10 cellular contexts compared by ENCODE assay signal in the genomic region with DNA sequence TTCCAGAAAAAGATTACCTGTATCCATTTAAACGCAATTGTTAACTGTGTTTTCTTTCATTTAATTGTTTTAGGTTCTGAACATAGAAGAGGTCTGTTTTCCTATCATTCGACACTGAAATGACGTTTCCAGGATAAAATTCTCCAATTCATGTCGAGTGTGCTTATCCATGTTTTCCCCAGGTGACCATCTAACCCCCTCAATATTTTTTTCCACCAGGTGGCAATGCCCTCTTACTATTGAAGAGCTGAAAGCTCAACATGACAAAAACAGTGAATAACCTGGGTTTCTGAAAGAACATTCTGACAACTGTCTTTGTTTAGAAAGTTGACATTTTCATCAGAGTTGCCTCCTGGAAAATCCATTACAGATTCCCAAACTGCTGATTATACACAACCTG.
DNase-seq lines count a peak whose midpoint lies in the region; ATAC-seq, FAIRE-seq and TF ChIP-seq lines count a peak whose summit lies in the region.
"Had no signal": no experiment of that assay in that cellular context is flagged by ENCODE, and none has a peak within 500 bp of the region (broad histone marks: within the 10 kb centered on the region; RNA-seq: fewer than 3 reads in every experiment).

No MANE protein-coding gene starts in this region.

- dilution Hi-C loops in mammary epithelial cell (cut with HindIII; ENCODE audit: low sequenced_read_pairs), result no loop called here

- BruUV-seq in mammary epithelial cell (replicated peaks; lab: Mats Ljungman, UMichigan), result no TSS peak

- DNase-seq in H54 (ENCODE audit: insufficient read length, low spot score) (no peak), NCI-H2107 treated with DMSO at 0.1 percent for 48 hours (lab: John Stamatoyannopoulos, UW; ENCODE audit: unreplicated experiment) (peak; percentile 43), mammary epithelial cell (peak; percentile 62), pancreas (peak in 3 of 6 donors; percentile 11 to 43 (median 17)), sigmoid colon (no peak), COLO829 (ENCODE audit: low spot score) (no peak)
- no peak for DNase-seq in stimulated activated CD4-positive, alpha-beta T cell treated with anti-CD3 and anti-CD28 coated beads, Interleukin-4, amount 100 ng/mL, for 24 hours
- DNase-seq: right cardiac atrium had no signal

- peak; percentile 38 for FAIRE-seq in H54 (lab: Jason Lieb, UNC)
- FAIRE-seq in pancreas (lab: Jason Lieb, UNC), result no peak
- FAIRE-seq: endothelial cell of umbilical vein had no signal

- in situ Hi-C loops in mammary epithelial cell (cut with MboI; ENCODE audit: low sequenced_read_pairs in 2 of 2), result loop anchor here (25.0 kb wide), 3 partner anchors 319 to 1419 kb away; a partner anchor contains a TSS

- no peak for TF ChIP-seq EP300 in sigmoid colon (IDR thresholded peaks at IDR 0.05)

- no peak overlapping the region for H3K4me2 ChIP-seq in mammary epithelial cell (ENCODE audit: insufficient read depth, low read depth, low read length)

- TF ChIP-seq POLR2A in H54 (IDR thresholded peaks at IDR 0.05; ENCODE audit: low read depth, low read length) (no peak), sigmoid colon (IDR thresholded peaks at IDR 0.05) (no peak)

- intact Hi-C loops in mammary epithelial cell (cut with micrococcal nuclease), result loop anchor here (1.0 to 5.0 kb wide), 6 partner anchors 91 to 1609 kb away; no protein-coding TSS in a partner anchor
- intact Hi-C loops in pancreas (cut with DNase I), result no loop called here
- intact Hi-C loops in sigmoid colon (cut with DNase I), result no loop called here

- no peak overlapping the region for H3K9ac ChIP-seq in mammary epithelial cell (ENCODE audit: insufficient read depth, low read length)

- H3K9me3 ChIP-seq in mammary epithelial cell (replicated peaks; ENCODE audit: insufficient read depth, low read length) (no peaks in the 10 kb centered on the region), pancreas (no peaks in the 10 kb centered on the region), sigmoid colon (peaks cover 0 to 3% (median 0%) of the 10 kb centered on the region in 4 donors)

- peak overlapping the region; percentile 15 for H3K27ac ChIP-seq in mammary epithelial cell (ENCODE audit: insufficient read depth, low read depth, low read length)
- no peak overlapping the region for H3K27ac ChIP-seq in pancreas
- H3K27ac ChIP-seq in sigmoid colon, result no peak overlapping the region

- no peak overlapping the region for H3K4me3 ChIP-seq in mammary epithelial cell (replicated peaks in 1 of 3; ENCODE audit: insufficient read depth in 1 of 3, low read depth in 2 of 3, low read length in 3 of 3)
- H3K4me3 ChIP-seq in pancreas, result no peak overlapping the region
- no peak overlapping the region for H3K4me3 ChIP-seq in sigmoid colon

- TF ChIP-seq CTCF in mammary epithelial cell (conservative IDR thresholded peaks at IDR 0.05 in 1 of 2, IDR thresholded peaks at IDR 0.05 in 1 of 2; ENCODE audit: extremely low read depth in 1 of 2, insufficient read depth in 1 of 2, low read depth in 1 of 2, low read length in 2 of 2) (peak; percentile 68 to 73), pancreas (IDR thresholded peaks at IDR 0.05) (peak in 3 of 4 donors; percentile 16 to 47 (median 44)), sigmoid colon (IDR thresholded peaks at IDR 0.05) (peak in 2 of 4 experiments; percentile 18 to 21)

- no peak overlapping the region for H2AFZ ChIP-seq in mammary epithelial cell (ENCODE audit: low read depth, low read length)

- CTCF ChIA-PET in mammary epithelial cell (lab: Charles Lee; ENCODE audit: low non-redundant PET), result interaction anchor here (0.6 to 0.8 kb wide), 2 partner anchors 824 to 1222 kb away, joined by 3 to 5 read pairs; no protein-coding TSS in a partner anchor

- H3K79me2 ChIP-seq in mammary epithelial cell (ENCODE audit: insufficient read depth, low read length), result no peaks in the 10 kb centered on the region

- H3K4me1 ChIP-seq in mammary epithelial cell (ENCODE audit: insufficient read depth, low read length) (peaks cover 11% of the 10 kb centered on the region), pancreas (no peaks in the 10 kb centered on the region), sigmoid colon (no peaks in the 10 kb centered on the region)

- WGBS in mammary epithelial cell (ENCODE audit: low coverage, missing lambda C conversion rate), result 22% methylated on average over 4 of the region's 4 CpGs
- 17% methylated on average over 4 of the region's 4 CpGs for WGBS in pancreas, 2 donors
- 26 to 66% methylated on average over 4 of the region's 4 CpGs for WGBS in sigmoid colon, 2 donors

- ATAC-seq in pancreas, result peak in 3 of 4 donors; percentile 78 to 89 (median 81)
- ATAC-seq in GM21737 (IDR thresholded peaks at IDR 0.05; ENCODE audit: unreplicated experiment), result no peak
- ATAC-seq: right cardiac atrium had no signal

- H3K27me3 ChIP-seq in mammary epithelial cell (ENCODE audit: insufficient read depth, low read length) (no peaks in the 10 kb centered on the region), pancreas (no peaks in the 10 kb centered on the region), sigmoid colon (no peaks in the 10 kb centered on the region)

- no peaks in the 10 kb centered on the region for H4K20me1 ChIP-seq in mammary epithelial cell (ENCODE audit: insufficient read depth, low read length)

- H3K36me3 ChIP-seq in mammary epithelial cell (ENCODE audit: insufficient read depth, low read length) (no peaks in the 10 kb centered on the region), pancreas (no peaks in the 10 kb centered on the region), sigmoid colon (no peaks in the 10 kb centered on the region)

Comparison
In these comparisons a context has a peak if more than half of its experiments do, and no peak if none do; other contexts are left out.
1. DNase-seq: peak in NCI-H2107 treated with DMSO at 0.1 percent for 48 hours (single experiment) and mammary epithelial cell (single experiment); none in H54 (single experiment), sigmoid colon (single experiment), stimulated activated CD4-positive, alpha-beta T cell treated with anti-CD3 and anti-CD28 coated beads, Interleukin-4, amount 100 ng/mL, for 24 hours (single experiment) and COLO829 (single experiment).